In genomic region chr20:59677586-59677985, GRCh38 we compare ENCODE assay signal across 21 cellular contexts.
"Had no signal": no experiment of that assay in that cellular context is flagged by ENCODE, and none has a peak within 500 bp of the region (broad histone marks: within the 10 kb centered on the region; RNA-seq: fewer than 3 reads in every experiment).

No MANE protein-coding gene starts in this region.

- H3K4me3 Mint-ChIP-seq: endodermal cell; naive thymus-derived CD8-positive, alpha-beta T cell; stimulated activated effector memory CD8-positive, alpha-beta T cell treated with anti-CD3 and anti-CD28 coated beads, Interleukin-12 subunit alpha, Interleukin-12 subunit beta, amount 100 ng/mL, for 72 hours had no signal

- H3K9me3 Mint-ChIP-seq: endodermal cell; stimulated activated effector memory CD8-positive, alpha-beta T cell treated with anti-CD3 and anti-CD28 coated beads, Interleukin-12 subunit alpha, Interleukin-12 subunit beta, amount 100 ng/mL, for 72 hours had no signal

- ATAC-seq: heart right ventricle; left lobe of liver; mucosa of descending colon; naive thymus-derived CD8-positive, alpha-beta T cell; psoas muscle; right lobe of liver; stimulated activated effector memory CD8-positive, alpha-beta T cell treated with anti-CD3 and anti-CD28 coated beads, Interleukin-12 subunit alpha, Interleukin-12 subunit beta, amount 100 ng/mL, for 72 hours; stimulated activated naive CD8-positive, alpha-beta T cell treated with anti-CD3 and anti-CD28 coated beads, Interleukin-15, Interleukin-2, amounts not matched to agents 100 U/mL and 50 U/mL, for 24 hours had no signal

- H3K4me1 ChIP-seq: psoas muscle, right lobe of liver, testis, tibial nerve had no signal

- H3K4me1 Mint-ChIP-seq: endodermal cell; naive thymus-derived CD8-positive, alpha-beta T cell; stimulated activated effector memory CD8-positive, alpha-beta T cell treated with anti-CD3 and anti-CD28 coated beads, Interleukin-12 subunit alpha, Interleukin-12 subunit beta, amount 100 ng/mL, for 72 hours had no signal

- H3K27ac ChIP-seq: heart right ventricle, neutrophil, psoas muscle, right lobe of liver, testis, tibial nerve had no signal

- FAIRE-seq: endothelial cell of umbilical vein, frontal cortex, islet of Langerhans had no signal

- H3K4me3 ChIP-seq: heart right ventricle, mucosa of descending colon, psoas muscle, right lobe of liver, testis, tibial nerve had no signal

- H3K36me3 ChIP-seq: heart right ventricle, neutrophil, right lobe of liver, tibial nerve had no signal

- H3K9me3 ChIP-seq: heart right ventricle, mucosa of descending colon, neutrophil, psoas muscle, right lobe of liver, testis, tibial nerve had no signal

- DNase-seq: endodermal cell; erythroblast; heart right ventricle; kidney glomerular epithelial cell; mammary epithelial cell; mucosa of descending colon; naive thymus-derived CD8-positive, alpha-beta T cell; psoas muscle; retina; right lobe of liver; stimulated activated CD4-positive, alpha-beta T cell treated with anti-CD3 and anti-CD28 coated beads, Interleukin-4, amount 100 ng/mL, for 1 hour; stimulated activated CD8-positive, alpha-beta memory T cell treated with anti-CD3 and anti-CD28 coated beads, Interleukin-4, amount 100 ng/mL, for 48 hours; stimulated activated naive CD8-positive, alpha-beta T cell treated with anti-CD3 and anti-CD28 coated beads, Interleukin-15, Interleukin-2, amounts not matched to agents 100 U/mL and 50 U/mL, for 24 hours; testis had no signal

- H3K27me3 ChIP-seq: right lobe of liver, testis had no signal

- H3K27ac Mint-ChIP-seq: endodermal cell; naive thymus-derived CD8-positive, alpha-beta T cell; stimulated activated effector memory CD8-positive, alpha-beta T cell treated with anti-CD3 and anti-CD28 coated beads, Interleukin-12 subunit alpha, Interleukin-12 subunit beta, amount 100 ng/mL, for 72 hours had no signal

- H3K36me3 Mint-ChIP-seq: naive thymus-derived CD8-positive, alpha-beta T cell; stimulated activated effector memory CD8-positive, alpha-beta T cell treated with anti-CD3 and anti-CD28 coated beads, Interleukin-12 subunit alpha, Interleukin-12 subunit beta, amount 100 ng/mL, for 72 hours had no signal
